Comparison of ENCODE assay signal across 8 cellular contexts in genomic region chr15:58987036-58987435, GRCh38. TPM values are rescaled to one million over a fixed set of nuclear protein-coding genes. Genes with fewer than 3 reads are reported as not detected.
DNase-seq lines count a peak whose midpoint lies in the region; ATAC-seq and TF ChIP-seq lines count a peak whose summit lies in the region.

No MANE protein-coding gene starts in this region.

- H3K36me3 ChIP-seq in colonic mucosa, result no peaks in the 10 kb centered on the region

- H3K9ac ChIP-seq in colonic mucosa (ENCODE audit: low read depth in 2 of 2, low read length in 2 of 2), result peak overlapping the region in 1 of 2 donors; percentile 85

- no peaks in the 10 kb centered on the region for H3K4me1 ChIP-seq in colonic mucosa

- intact Hi-C loops in colonic mucosa (cut with DNase I), result no loop called here

- H3K9me3 Mint-ChIP-seq in natural killer cell treated with Interleukin-12 subunit alpha and Interleukin-12 subunit beta and Interleukin-15 and Interleukin-18, amount 100 ng/mL, for 72 hours, result no peaks in the 10 kb centered on the region

- no peak for TF ChIP-seq POLR2A in NB4 (IDR thresholded peaks at IDR 0.05; ENCODE audit: extremely low read depth, insufficient read length)

- H3K4me3 Mint-ChIP-seq in natural killer cell treated with Interleukin-12 subunit alpha and Interleukin-12 subunit beta and Interleukin-15 and Interleukin-18, amount 100 ng/mL, for 72 hours, result peak overlapping the region; percentile 95

- in situ Hi-C loops in GM13976 (cut with MboI; ENCODE audit: low sequenced_read_pairs, unreplicated experiment), result no loop called here

- H3K27ac Mint-ChIP-seq in natural killer cell treated with Interleukin-12 subunit alpha and Interleukin-12 subunit beta and Interleukin-15 and Interleukin-18, amount 100 ng/mL, for 72 hours, result peak overlapping the region; percentile 84 to 97

- no peaks in the 10 kb centered on the region for H3K9me3 ChIP-seq in colonic mucosa

- no peaks in the 10 kb centered on the region for H3K27me3 Mint-ChIP-seq in natural killer cell treated with Interleukin-12 subunit alpha and Interleukin-12 subunit beta and Interleukin-15 and Interleukin-18, amount 100 ng/mL, for 72 hours

- H3K4me1 Mint-ChIP-seq in natural killer cell treated with Interleukin-12 subunit alpha and Interleukin-12 subunit beta and Interleukin-15 and Interleukin-18, amount 100 ng/mL, for 72 hours (ENCODE audit: low read depth in 2 of 2), result peaks cover 35 to 41% of the 10 kb centered on the region in 2 donors

- H3K4me3 ChIP-seq in NB4 (ENCODE audit: low read depth, low read length) (peak overlapping the region; percentile 78), colonic mucosa (peak overlapping the region; percentile 93)

- H3K36me3 Mint-ChIP-seq in natural killer cell treated with Interleukin-12 subunit alpha and Interleukin-12 subunit beta and Interleukin-15 and Interleukin-18, amount 100 ng/mL, for 72 hours, result peaks cover 4% of the 10 kb centered on the region

- TF ChIP-seq CTCF in NB4 (IDR thresholded peaks at IDR 0.05; ENCODE audit: low read depth, low read length) (no peak), colonic mucosa (IDR thresholded peaks at IDR 0.05) (no peak), GM13976 (IDR thresholded peaks at IDR 0.05; ENCODE audit: borderline replicate concordance, control extremely low read depth, extremely low read depth, insufficient read depth, missing control alignments) (no peak)

- peak overlapping the region; percentile 95 for H3K27ac ChIP-seq in colonic mucosa

- ATAC-seq in GM19372 (IDR thresholded peaks at IDR 0.05; ENCODE audit: low read depth, unreplicated experiment), result peak; percentile 5
- ATAC-seq in natural killer cell treated with Interleukin-12 subunit alpha and Interleukin-12 subunit beta and Interleukin-15 and Interleukin-18, amount 100 ng/mL, for 72 hours, result no peak
- ATAC-seq in HG02642 (IDR thresholded peaks at IDR 0.05; ENCODE audit: poor library complexity, unreplicated experiment), result no peak
- ATAC-seq in HG03469 (IDR thresholded peaks at IDR 0.05; ENCODE audit: unreplicated experiment), result no peak

- no peaks in the 10 kb centered on the region for H3K27me3 ChIP-seq in colonic mucosa

- DNase-seq in NB4 (ENCODE audit: low read depth), result no peak
- no peak for DNase-seq in colonic mucosa
- no peak for DNase-seq in natural killer cell treated with Interleukin-12 subunit alpha and Interleukin-12 subunit beta and Interleukin-15 and Interleukin-18, amount 100 ng/mL, for 72 hours (ENCODE audit: low spot score)
- no peak for DNase-seq in NCI-H1092 treated with DMSO at 0.1 percent for 48 hours (lab: John Stamatoyannopoulos, UW)
- DNase-seq in GM13976 (ENCODE audit: low spot score), result no peak

RNA-seq across cellular contexts. Expression of gene RNF111, which starts 0.4 kb away (rescaled TPM):
- 10 to 100 TPM; 21.8 to 31.4 TPM for total RNA-seq in colonic mucosa
- total RNA-seq in natural killer cell treated with Interleukin-12 subunit alpha and Interleukin-12 subunit beta and Interleukin-15 and Interleukin-18, amount 100 ng/mL, for 72 hours, result 10 to 100 TPM; 43.5 to 57.7 TPM

RNA-seq across cellular contexts. Expression of gene SLTM, which starts 53.6 kb away (rescaled TPM):
- total RNA-seq in colonic mucosa, result 10 to 100 TPM; 62.6 to 78.2 TPM
- 100 to 1,000 TPM; 131 to 163 TPM for total RNA-seq in natural killer cell treated with Interleukin-12 subunit alpha and Interleukin-12 subunit beta and Interleukin-15 and Interleukin-18, amount 100 ng/mL, for 72 hours
